17 cellular contexts compared by ENCODE assay signal in the genomic region with DNA sequence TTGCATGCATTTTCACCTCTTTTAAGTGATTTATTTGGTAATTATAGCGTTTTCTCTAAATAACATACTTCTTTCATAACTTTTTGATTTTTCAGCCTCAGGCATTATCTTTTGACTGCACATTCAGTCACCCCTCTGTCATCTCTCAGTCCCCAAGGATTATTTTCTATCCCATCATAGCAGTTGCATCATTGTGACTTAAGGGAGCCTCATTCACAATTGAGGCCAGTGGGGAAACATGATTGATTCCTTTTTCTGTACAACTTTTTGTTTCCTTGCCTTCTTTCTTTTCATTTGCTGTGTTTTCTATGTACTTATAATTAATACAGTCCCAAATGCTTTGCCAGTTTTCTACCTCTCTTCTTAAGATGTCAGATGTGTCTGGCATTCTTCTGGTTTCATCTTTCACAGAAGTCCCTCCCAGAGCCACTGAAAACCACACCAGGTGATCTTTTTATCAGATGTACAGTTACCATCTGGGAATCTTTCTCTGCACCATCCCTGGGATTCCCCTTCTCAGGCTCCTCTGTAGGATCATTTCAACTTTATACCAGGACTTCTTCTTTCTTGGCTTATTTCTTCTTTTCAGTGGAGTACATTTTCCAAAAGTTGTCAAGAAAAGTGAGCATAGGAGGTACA.
A peak's percentile ranks its signal among the peaks of the same experiment; 100 is the strongest.
DNase-seq lines count a peak whose midpoint lies in the region; ATAC-seq and TF ChIP-seq lines count a peak whose summit lies in the region.
"Had no signal": no experiment of that assay in that cellular context is flagged by ENCODE, and none has a peak within 500 bp of the region (broad histone marks: within the 10 kb centered on the region; RNA-seq: fewer than 3 reads in every experiment).

No MANE protein-coding gene starts in this region.

- no peaks in the 10 kb centered on the region for H3K36me3 Mint-ChIP-seq in activated CD4-positive, alpha-beta T cell treated with anti-CD3 and anti-CD28 coated beads, Interleukin-2, amount 10 ng/mL, durations not matched to agents 7 days and 5 days (ENCODE audit: low read depth)
- no peaks in the 10 kb centered on the region for H3K36me3 Mint-ChIP-seq in activated B cell treated with CpG ODN at 0.5 μM for 24 hours (ENCODE audit: low read depth)
- H3K36me3 Mint-ChIP-seq in stimulated activated naive B cell treated with anti-CD40 and anti-IgM and Interleukin-4, amounts not matched to agents 10 μg/mL and 1 μg/mL and 100 μg/mL, for 72 hours, result peaks cover 4 to 8% of the 10 kb centered on the region in 2 donors
- H3K36me3 Mint-ChIP-seq: CD4-positive, CD25-positive, alpha-beta regulatory T cell had no signal

- no peak overlapping the region for H3K4me3 Mint-ChIP-seq in activated CD4-positive, alpha-beta T cell treated with anti-CD3 and anti-CD28 coated beads, Interleukin-2, amount 10 ng/mL, durations not matched to agents 7 days and 5 days
- no peak overlapping the region for H3K4me3 Mint-ChIP-seq in activated B cell treated with CpG ODN at 0.5 μM for 24 hours
- H3K4me3 Mint-ChIP-seq in stimulated activated naive B cell treated with anti-CD40 and anti-IgM and Interleukin-4, amounts not matched to agents 10 μg/mL and 1 μg/mL and 100 μg/mL, for 72 hours, result peak overlapping the region in 1 of 2 donors; percentile 9
- H3K4me3 Mint-ChIP-seq: CD4-positive, CD25-positive, alpha-beta regulatory T cell; nephron; T-helper 17 cell had no signal

- peaks cover 10% of the 10 kb centered on the region for H3K4me1 Mint-ChIP-seq in activated CD4-positive, alpha-beta T cell treated with anti-CD3 and anti-CD28 coated beads, Interleukin-2, amount 10 ng/mL, durations not matched to agents 7 days and 5 days
- no peaks in the 10 kb centered on the region for H3K4me1 Mint-ChIP-seq in activated B cell treated with CpG ODN at 0.5 μM for 24 hours
- peaks cover 11 to 17% of the 10 kb centered on the region in 2 donors for H3K4me1 Mint-ChIP-seq in stimulated activated naive B cell treated with anti-CD40 and anti-IgM and Interleukin-4, amounts not matched to agents 10 μg/mL and 1 μg/mL and 100 μg/mL, for 72 hours
- H3K4me1 Mint-ChIP-seq: nephron had no signal

- no peak overlapping the region for H3K4me3 ChIP-seq in fibroblast of villous mesenchyme (ENCODE audit: low read depth, low read length)
- H3K4me3 ChIP-seq: dorsolateral prefrontal cortex had no signal

- H3K27me3 Mint-ChIP-seq in activated CD4-positive, alpha-beta T cell treated with anti-CD3 and anti-CD28 coated beads, Interleukin-2, amount 10 ng/mL, durations not matched to agents 7 days and 5 days, result no peaks in the 10 kb centered on the region
- H3K27me3 Mint-ChIP-seq in activated B cell treated with CpG ODN at 0.5 μM for 24 hours, result peaks cover 4% of the 10 kb centered on the region
- H3K27me3 Mint-ChIP-seq in stimulated activated naive B cell treated with anti-CD40 and anti-IgM and Interleukin-4, amounts not matched to agents 10 μg/mL and 1 μg/mL and 100 μg/mL, for 72 hours, result peaks cover under 1 to 6% of the 10 kb centered on the region in 2 donors
- H3K27me3 Mint-ChIP-seq: T-helper 17 cell had no signal

- TF ChIP-seq CTCF in activated B cell treated with CpG ODN at 0.5 μM for 24 hours (IDR thresholded peaks at IDR 0.05) (no peak), fibroblast of villous mesenchyme (IDR thresholded peaks at IDR 0.05; ENCODE audit: insufficient read depth, low read depth, low read length) (no peak)

- POLR2A ChIA-PET in activated CD4-positive, alpha-beta T cell treated with anti-CD3 and anti-CD28 coated beads, Interleukin-2, amount 10 ng/mL, durations not matched to agents 7 days and 5 days (lab: Charles Lee), result no interaction called here
- POLR2A ChIA-PET in activated B cell treated with CpG ODN at 0.5 μM for 24 hours (lab: Charles Lee), result no interaction called here

- no peak for ATAC-seq in activated B cell treated with CpG ODN at 0.5 μM for 24 hours (ENCODE audit: low read depth)
- ATAC-seq in stimulated activated naive B cell treated with anti-CD40 and anti-IgM and Interleukin-4, amounts not matched to agents 10 μg/mL and 1 μg/mL and 100 μg/mL, for 72 hours (replicated peaks), result peak; percentile 12 to 29
- no peak for ATAC-seq in GM18505 (IDR thresholded peaks at IDR 0.05; ENCODE audit: unreplicated experiment)
- no peak for ATAC-seq in sciatic nerve
- ATAC-seq: T-helper 17 cell had no signal

- H3K9me3 Mint-ChIP-seq in activated CD4-positive, alpha-beta T cell treated with anti-CD3 and anti-CD28 coated beads, Interleukin-2, amount 10 ng/mL, durations not matched to agents 7 days and 5 days, result peaks cover 12% of the 10 kb centered on the region
- H3K9me3 Mint-ChIP-seq in activated B cell treated with CpG ODN at 0.5 μM for 24 hours, result peaks cover 5% of the 10 kb centered on the region
- H3K9me3 Mint-ChIP-seq in stimulated activated naive B cell treated with anti-CD40 and anti-IgM and Interleukin-4, amounts not matched to agents 10 μg/mL and 1 μg/mL and 100 μg/mL, for 72 hours, result peaks cover 3 to 6% of the 10 kb centered on the region in 2 donors

- peak overlapping the region; percentile 16 for H3K27ac Mint-ChIP-seq in activated CD4-positive, alpha-beta T cell treated with anti-CD3 and anti-CD28 coated beads, Interleukin-2, amount 10 ng/mL, durations not matched to agents 7 days and 5 days
- peak overlapping the region; percentile 42 for H3K27ac Mint-ChIP-seq in activated B cell treated with CpG ODN at 0.5 μM for 24 hours
- peak overlapping the region; percentile 68 for H3K27ac Mint-ChIP-seq in stimulated activated naive B cell treated with anti-CD40 and anti-IgM and Interleukin-4, amounts not matched to agents 10 μg/mL and 1 μg/mL and 100 μg/mL, for 72 hours
- H3K27ac Mint-ChIP-seq: nephron, T-helper 17 cell had no signal

- intact Hi-C loops in activated B cell treated with CpG ODN at 0.5 μM for 24 hours (cut with micrococcal nuclease), result no loop called here
- intact Hi-C loops in sciatic nerve (cut with DNase I), result no loop called here

- DNase-seq in activated CD4-positive, alpha-beta T cell treated with anti-CD3 and anti-CD28 coated beads, Interleukin-2, amount 10 ng/mL, durations not matched to agents 7 days and 5 days, result no peak
- DNase-seq in activated CD4-positive, alpha-beta T cell treated with anti-CD3 and anti-CD28 coated beads, Interleukin-2, amount 50 U/mL, for 1 hour, result no peak
- DNase-seq in activated B cell treated with CpG ODN at 0.5 μM for 24 hours (no peak), fibroblast of villous mesenchyme (ENCODE audit: low read depth) (peak; percentile 36), sciatic nerve (ENCODE audit: low spot score) (no peak)
- DNase-seq in stimulated activated naive B cell treated with anti-CD40 and anti-IgM and Interleukin-4, amounts not matched to agents 10 μg/mL and 1 μg/mL and 100 μg/mL, for 72 hours, result no peak
- no peak for DNase-seq in stimulated activated naive CD4-positive, alpha-beta T cell (lab: John Stamatoyannopoulos, UW)
- DNase-seq: 8988T; activated gamma-delta T cell; aorta; CD4-positive, CD25-positive, alpha-beta regulatory T cell; DMS79 treated with DMSO at 0.1 percent for 48 hours; dorsolateral prefrontal cortex; NCI-H2107; T-helper 17 cell had no signal

- CTCF ChIA-PET in activated CD4-positive, alpha-beta T cell treated with anti-CD3 and anti-CD28 coated beads, Interleukin-2, amount 10 ng/mL, durations not matched to agents 7 days and 5 days (lab: Charles Lee), result no interaction called here
- CTCF ChIA-PET in activated B cell treated with CpG ODN at 0.5 μM for 24 hours (lab: Charles Lee), result no interaction called here

- TF ChIP-seq POLR2A in GM18505 (IDR thresholded peaks at IDR 0.05; ENCODE audit: borderline replicate concordance, extremely low read depth, insufficient read depth, insufficient read length), result no peak

Comparison
In these comparisons a context has a peak if more than half of its experiments do, and no peak if none do; other contexts are left out.
1. H3K27ac Mint-ChIP-seq: peak in every context shown above with its lines; median percentile 68 in stimulated activated naive B cell treated with anti-CD40 and anti-IgM and Interleukin-4, amounts not matched to agents 10 μg/mL and 1 μg/mL and 100 μg/mL, for 72 hours; 42 in activated B cell treated with CpG ODN at 0.5 μM for 24 hours; 16 in activated CD4-positive, alpha-beta T cell treated with anti-CD3 and anti-CD28 coated beads, Interleukin-2, amount 10 ng/mL, durations not matched to agents 7 days and 5 days.
2. ATAC-seq: peak in stimulated activated naive B cell treated with anti-CD40 and anti-IgM and Interleukin-4, amounts not matched to agents 10 μg/mL and 1 μg/mL and 100 μg/mL, for 72 hours (2 of 2); none in activated B cell treated with CpG ODN at 0.5 μM for 24 hours (single experiment), GM18505 (single experiment) and sciatic nerve (single experiment).